ENCODE assay signal across 13 cellular contexts in genomic region chr16:59684911-59685310, GRCh38.
A peak's percentile ranks its signal among the peaks of the same experiment; 100 is the strongest.
DNase-seq lines count a peak whose midpoint lies in the region; TF ChIP-seq lines count a peak whose summit lies in the region.
"Had no signal": no experiment of that assay in that cellular context is flagged by ENCODE, and none has a peak within 500 bp of the region (broad histone marks: within the 10 kb centered on the region; RNA-seq: fewer than 3 reads in every experiment).

No MANE protein-coding gene starts in this region.

- in situ Hi-C loops in astrocyte of the spinal cord (cut with HindIII; ENCODE audit: low sequenced_read_pairs) = no loop called here

- H3K9me3 Mint-ChIP-seq in CD14-positive monocyte = peaks cover 0 to 17% (median 6%) of the 10 kb centered on the region in 7 donors

- no peak overlapping the region for H3K27ac Mint-ChIP-seq in CD14-positive monocyte

- peaks cover 0 to 1% (median 0%) of the 10 kb centered on the region in 3 donors for H3K27me3 Mint-ChIP-seq in CD14-positive monocyte (ENCODE audit: low read depth in 3 of 3)

- no peaks in the 10 kb centered on the region for H3K4me1 Mint-ChIP-seq in CD14-positive monocyte

- no peaks in the 10 kb centered on the region for H3K36me3 Mint-ChIP-seq in CD14-positive monocyte

- intact Hi-C loops in CD14-positive monocyte (cut with micrococcal nuclease) = no loop called here

- DNase-seq in AG08396 (ENCODE audit: low spot score) (peak; percentile 9), HS-27A (ENCODE audit: low read depth) (peak; percentile 24), astrocyte of the spinal cord (ENCODE audit: low read depth, low spot score) (peak; percentile 3), fibroblast of peridontal ligament (ENCODE audit: extremely low read depth) (peak; percentile 72), Kasumi-1 (lab: John Stamatoyannopoulos, UW) (no peak), CD14-positive monocyte (ENCODE audit: low spot score) (no peak), GDM1 (lab: John Stamatoyannopoulos, UW) (no peak)
- DNase-seq in activated CD4-positive, CD25-positive, alpha-beta regulatory T cell (lab: John Stamatoyannopoulos, UW) = no peak
- DNase-seq: COR-L47, NCI-H1105 treated with DMSO at 0.1 percent for 48 hours, NCI-H1694 treated with DMSO at 0.1 percent for 48 hours, OCI-M1, SJCRH30 had no signal

- H3K4me3 Mint-ChIP-seq in CD14-positive monocyte = no peak overlapping the region

- no peak overlapping the region for H3K4me3 ChIP-seq in astrocyte of the spinal cord (ENCODE audit: low read depth, low read length)
- H3K4me3 ChIP-seq: SJCRH30 had no signal

- no peak for TF ChIP-seq CTCF in astrocyte of the spinal cord (IDR thresholded peaks at IDR 0.05; ENCODE audit: low read depth, low read length)
- no peak for TF ChIP-seq CTCF in CD14-positive monocyte (IDR thresholded peaks at IDR 0.05)

Comparison
In these comparisons a context has a peak if more than half of its experiments do, and no peak if none do; other contexts are left out.
1. DNase-seq: peak in AG08396 (single experiment), HS-27A (single experiment), astrocyte of the spinal cord (single experiment) and fibroblast of peridontal ligament (single experiment); none in Kasumi-1 (0 of 2), CD14-positive monocyte (single experiment), activated CD4-positive, CD25-positive, alpha-beta regulatory T cell (0 of 4) and GDM1 (single experiment).